10 cellular contexts compared by ENCODE assay signal in genomic region chr16:48101069-48101674, GRCh38. TPM values are rescaled to one million over a fixed set of nuclear protein-coding genes. Genes with fewer than 3 reads are reported as not detected.
DNase-seq lines count a peak whose midpoint lies in the region; ATAC-seq and TF ChIP-seq lines count a peak whose summit lies in the region.
"Had no signal": no experiment of that assay in that cellular context is flagged by ENCODE, and none has a peak within 500 bp of the region (broad histone marks: within the 10 kb centered on the region; RNA-seq: fewer than 3 reads in every experiment).

No MANE protein-coding gene starts in this region.

- H3K9me3 Mint-ChIP-seq in nephron progenitor cell, result no peaks in the 10 kb centered on the region

- H3K36me3 Mint-ChIP-seq in nephron progenitor cell (ENCODE audit: low read depth), result no peaks in the 10 kb centered on the region

- TF ChIP-seq CTCF in GM20000 (IDR thresholded peaks at IDR 0.05; ENCODE audit: extremely low read depth, missing control alignments) (no peak), nephron progenitor cell (IDR thresholded peaks at IDR 0.05) (no peak)

- peak; percentile 71 for DNase-seq in GM20000 (ENCODE audit: low spot score)
- no peak for DNase-seq in nephron progenitor cell
- DNase-seq in hepatic stellate cell (ENCODE audit: low spot score), result no peak
- no peak for DNase-seq in T1000 (lab: John Stamatoyannopoulos, UW)
- no peak for DNase-seq in germinal center (ENCODE audit: low spot score)
- DNase-seq in H7, result no peak

- H3K36me3 ChIP-seq in H7 (replicated peaks; ENCODE audit: control insufficient read depth, insufficient read depth, low read length), result no peaks in the 10 kb centered on the region

- no peaks in the 10 kb centered on the region for H3K27me3 ChIP-seq in H7 (ENCODE audit: control insufficient read depth, insufficient read depth, low read length)

- no peak overlapping the region for H3K4me3 ChIP-seq in H7 (ENCODE audit: insufficient read depth, low read depth, low read length)
- H3K4me3 ChIP-seq: skin epidermis had no signal

- ATAC-seq in GM18517 (IDR thresholded peaks at IDR 0.05; ENCODE audit: unreplicated experiment) (peak; percentile 78), HG03460 (IDR thresholded peaks at IDR 0.05; ENCODE audit: unreplicated experiment) (peak; percentile 54)

- peak overlapping the region; percentile 90 for H3K27ac Mint-ChIP-seq in nephron progenitor cell

- peaks cover 4% of the 10 kb centered on the region for H3K27me3 Mint-ChIP-seq in nephron progenitor cell (ENCODE audit: low read depth, poor library complexity)

- peaks cover 35% of the 10 kb centered on the region for H3K4me1 Mint-ChIP-seq in nephron progenitor cell

- H3K4me3 Mint-ChIP-seq in nephron progenitor cell, result no peak overlapping the region

RNA-seq across cellular contexts. Expression of gene ABCC12, which starts 54.6 kb away (rescaled TPM):
- not detected in 2 replicates for total RNA-seq in H7 (2014; rRNA removed; shearing (Covaris generic))
- total RNA-seq: HT1080 had no signal
